ENCODE assay signal across 2 cellular contexts in genomic region chr11:88175004-88175706, GRCh38.
TF ChIP-seq lines count a peak whose summit lies in the region.

Gene RAB38 (minus strand): TSS chr11:88175443. CDS start chr11:88175384, 59 bp downstream.

TF ChIP-seq in HEK293T, 16 proteins besides CTCF, POLR2A, EP300 and RAD21 (continued from another document):
- TF ChIP-seq PKNOX1 (IDR thresholded peaks at IDR 0.05), result no peak

TF ChIP-seq in K562, 482 proteins besides CTCF, POLR2A, EP300 and RAD21 (continued from another document):
- TF ChIP-seq ZNF398 (CRISPR knock-in tag; IDR thresholded peaks at IDR 0.05) (no peak), STAT5A (IDR thresholded peaks at IDR 0.05; ENCODE audit: borderline replicate concordance, low read length) (no peak), ZNF197 (CRISPR knock-in tag; IDR thresholded peaks at IDR 0.05; ENCODE audit: low read depth) (no peak), SREBF1 (IDR thresholded peaks at IDR 0.05; ENCODE audit: borderline replicate concordance, low read depth, low read length) (no peak), PREB (CRISPR knock-in tag; IDR thresholded peaks at IDR 0.05) (no peak), TEAD1 (CRISPR knock-in tag; IDR thresholded peaks at IDR 0.05) (no peak), EGR1 (conservative IDR thresholded peaks at IDR 0.05) (0 out of 2 replicates have a peak, but pooled peaks have one; percentile 9), ETV6 (IDR thresholded peaks at IDR 0.05; ENCODE audit: borderline replicate concordance in 1 of 2, low read depth in 2 of 2, low read length in 1 of 2) (no peak), ETV6 (CRISPR knock-in tag; IDR thresholded peaks at IDR 0.05; ENCODE audit: borderline replicate concordance) (no peak), NFIC (IDR thresholded peaks at IDR 0.05) (peak; percentile 57)
- TF ChIP-seq, protein P1, sequence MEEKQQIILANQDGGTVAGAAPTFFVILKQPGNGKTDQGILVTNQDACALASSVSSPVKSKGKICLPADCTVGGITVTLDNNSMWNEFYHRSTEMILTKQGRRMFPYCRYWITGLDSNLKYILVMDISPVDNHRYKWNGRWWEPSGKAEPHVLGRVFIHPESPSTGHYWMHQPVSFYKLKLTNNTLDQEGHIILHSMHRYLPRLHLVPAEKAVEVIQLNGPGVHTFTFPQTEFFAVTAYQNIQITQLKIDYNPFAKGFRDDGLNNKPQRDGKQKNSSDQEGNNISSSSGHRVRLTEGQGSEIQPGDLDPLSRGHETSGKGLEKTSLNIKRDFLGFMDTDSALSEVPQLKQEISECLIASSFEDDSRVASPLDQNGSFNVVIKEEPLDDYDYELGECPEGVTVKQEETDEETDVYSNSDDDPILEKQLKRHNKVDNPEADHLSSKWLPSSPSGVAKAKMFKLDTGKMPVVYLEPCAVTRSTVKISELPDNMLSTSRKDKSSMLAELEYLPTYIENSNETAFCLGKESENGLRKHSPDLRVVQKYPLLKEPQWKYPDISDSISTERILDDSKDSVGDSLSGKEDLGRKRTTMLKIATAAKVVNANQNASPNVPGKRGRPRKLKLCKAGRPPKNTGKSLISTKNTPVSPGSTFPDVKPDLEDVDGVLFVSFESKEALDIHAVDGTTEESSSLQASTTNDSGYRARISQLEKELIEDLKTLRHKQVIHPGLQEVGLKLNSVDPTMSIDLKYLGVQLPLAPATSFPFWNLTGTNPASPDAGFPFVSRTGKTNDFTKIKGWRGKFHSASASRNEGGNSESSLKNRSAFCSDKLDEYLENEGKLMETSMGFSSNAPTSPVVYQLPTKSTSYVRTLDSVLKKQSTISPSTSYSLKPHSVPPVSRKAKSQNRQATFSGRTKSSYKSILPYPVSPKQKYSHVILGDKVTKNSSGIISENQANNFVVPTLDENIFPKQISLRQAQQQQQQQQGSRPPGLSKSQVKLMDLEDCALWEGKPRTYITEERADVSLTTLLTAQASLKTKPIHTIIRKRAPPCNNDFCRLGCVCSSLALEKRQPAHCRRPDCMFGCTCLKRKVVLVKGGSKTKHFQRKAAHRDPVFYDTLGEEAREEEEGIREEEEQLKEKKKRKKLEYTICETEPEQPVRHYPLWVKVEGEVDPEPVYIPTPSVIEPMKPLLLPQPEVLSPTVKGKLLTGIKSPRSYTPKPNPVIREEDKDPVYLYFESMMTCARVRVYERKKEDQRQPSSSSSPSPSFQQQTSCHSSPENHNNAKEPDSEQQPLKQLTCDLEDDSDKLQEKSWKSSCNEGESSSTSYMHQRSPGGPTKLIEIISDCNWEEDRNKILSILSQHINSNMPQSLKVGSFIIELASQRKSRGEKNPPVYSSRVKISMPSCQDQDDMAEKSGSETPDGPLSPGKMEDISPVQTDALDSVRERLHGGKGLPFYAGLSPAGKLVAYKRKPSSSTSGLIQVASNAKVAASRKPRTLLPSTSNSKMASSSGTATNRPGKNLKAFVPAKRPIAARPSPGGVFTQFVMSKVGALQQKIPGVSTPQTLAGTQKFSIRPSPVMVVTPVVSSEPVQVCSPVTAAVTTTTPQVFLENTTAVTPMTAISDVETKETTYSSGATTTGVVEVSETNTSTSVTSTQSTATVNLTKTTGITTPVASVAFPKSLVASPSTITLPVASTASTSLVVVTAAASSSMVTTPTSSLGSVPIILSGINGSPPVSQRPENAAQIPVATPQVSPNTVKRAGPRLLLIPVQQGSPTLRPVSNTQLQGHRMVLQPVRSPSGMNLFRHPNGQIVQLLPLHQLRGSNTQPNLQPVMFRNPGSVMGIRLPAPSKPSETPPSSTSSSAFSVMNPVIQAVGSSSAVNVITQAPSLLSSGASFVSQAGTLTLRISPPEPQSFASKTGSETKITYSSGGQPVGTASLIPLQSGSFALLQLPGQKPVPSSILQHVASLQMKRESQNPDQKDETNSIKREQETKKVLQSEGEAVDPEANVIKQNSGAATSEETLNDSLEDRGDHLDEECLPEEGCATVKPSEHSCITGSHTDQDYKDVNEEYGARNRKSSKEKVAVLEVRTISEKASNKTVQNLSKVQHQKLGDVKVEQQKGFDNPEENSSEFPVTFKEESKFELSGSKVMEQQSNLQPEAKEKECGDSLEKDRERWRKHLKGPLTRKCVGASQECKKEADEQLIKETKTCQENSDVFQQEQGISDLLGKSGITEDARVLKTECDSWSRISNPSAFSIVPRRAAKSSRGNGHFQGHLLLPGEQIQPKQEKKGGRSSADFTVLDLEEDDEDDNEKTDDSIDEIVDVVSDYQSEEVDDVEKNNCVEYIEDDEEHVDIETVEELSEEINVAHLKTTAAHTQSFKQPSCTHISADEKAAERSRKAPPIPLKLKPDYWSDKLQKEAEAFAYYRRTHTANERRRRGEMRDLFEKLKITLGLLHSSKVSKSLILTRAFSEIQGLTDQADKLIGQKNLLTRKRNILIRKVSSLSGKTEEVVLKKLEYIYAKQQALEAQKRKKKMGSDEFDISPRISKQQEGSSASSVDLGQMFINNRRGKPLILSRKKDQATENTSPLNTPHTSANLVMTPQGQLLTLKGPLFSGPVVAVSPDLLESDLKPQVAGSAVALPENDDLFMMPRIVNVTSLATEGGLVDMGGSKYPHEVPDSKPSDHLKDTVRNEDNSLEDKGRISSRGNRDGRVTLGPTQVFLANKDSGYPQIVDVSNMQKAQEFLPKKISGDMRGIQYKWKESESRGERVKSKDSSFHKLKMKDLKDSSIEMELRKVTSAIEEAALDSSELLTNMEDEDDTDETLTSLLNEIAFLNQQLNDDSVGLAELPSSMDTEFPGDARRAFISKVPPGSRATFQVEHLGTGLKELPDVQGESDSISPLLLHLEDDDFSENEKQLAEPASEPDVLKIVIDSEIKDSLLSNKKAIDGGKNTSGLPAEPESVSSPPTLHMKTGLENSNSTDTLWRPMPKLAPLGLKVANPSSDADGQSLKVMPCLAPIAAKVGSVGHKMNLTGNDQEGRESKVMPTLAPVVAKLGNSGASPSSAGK (IDR thresholded peaks at IDR 0.05), result peak; percentile 21; the same call in 1 of the 2 replicates
